ENCODE assay signal across 9 cellular contexts in genomic region chr4:25098964-25099843, GRCh38.
A peak's percentile ranks its signal among the peaks of the same experiment; 100 is the strongest.
DNase-seq lines count a peak whose midpoint lies in the region; ATAC-seq and TF ChIP-seq lines count a peak whose summit lies in the region.
"Had no signal": no experiment of that assay in that cellular context is flagged by ENCODE, and none has a peak within 500 bp of the region (broad histone marks: within the 10 kb centered on the region; RNA-seq: fewer than 3 reads in every experiment).

No MANE protein-coding gene starts in this region.

- H3K4me3 ChIP-seq in epithelial cell of esophagus (ENCODE audit: low read length) (no peak overlapping the region), esophagus muscularis mucosa (no peak overlapping the region)

- H3K4me1 Mint-ChIP-seq in neural crest cell (peaks cover 15% of the 10 kb centered on the region), T-helper 17 cell (no peaks in the 10 kb centered on the region)
- H3K4me1 Mint-ChIP-seq in stimulated activated effector memory CD8-positive, alpha-beta T cell treated with anti-CD3 and anti-CD28 coated beads, Interleukin-12 subunit alpha, Interleukin-12 subunit beta, amount 100 ng/mL, for 72 hours = no peaks in the 10 kb centered on the region

- ATAC-seq in stimulated activated effector memory CD8-positive, alpha-beta T cell treated with anti-CD3 and anti-CD28 coated beads, Interleukin-12 subunit alpha, Interleukin-12 subunit beta, amount 100 ng/mL, for 72 hours = no peak
- ATAC-seq in T-helper 17 cell = no peak
- ATAC-seq: Panc1 had no signal

- no peak for TF ChIP-seq EP300 in esophagus muscularis mucosa (IDR thresholded peaks at IDR 0.05)

- TF ChIP-seq CTCF in epithelial cell of esophagus (IDR thresholded peaks at IDR 0.05; ENCODE audit: insufficient read depth, low read depth, low read length, missing control alignments) (no peak), neural crest cell (conservative IDR thresholded peaks at IDR 0.05) (no peak), esophagus muscularis mucosa (IDR thresholded peaks at IDR 0.05) (no peak)

- no peaks in the 10 kb centered on the region for H3K27me3 ChIP-seq in esophagus muscularis mucosa

- no peaks in the 10 kb centered on the region for H3K27me3 Mint-ChIP-seq in neural crest cell (ENCODE audit: low read depth)
- peaks cover 5% of the 10 kb centered on the region for H3K27me3 Mint-ChIP-seq in T-helper 17 cell

- intact Hi-C loops in esophagus muscularis mucosa (cut with DNase I) = no loop called here

- H3K36me3 ChIP-seq in esophagus muscularis mucosa = no peaks in the 10 kb centered on the region

- no peak for TF ChIP-seq POLR2A in esophagus muscularis mucosa (IDR thresholded peaks at IDR 0.05; ENCODE audit: low read depth)

- peaks cover 12% of the 10 kb centered on the region for H3K9me3 Mint-ChIP-seq in neural crest cell
- peaks cover 6% of the 10 kb centered on the region for H3K9me3 Mint-ChIP-seq in stimulated activated effector memory CD8-positive, alpha-beta T cell treated with anti-CD3 and anti-CD28 coated beads, Interleukin-12 subunit alpha, Interleukin-12 subunit beta, amount 100 ng/mL, for 72 hours

- H3K9me3 ChIP-seq in esophagus muscularis mucosa (no peaks in the 10 kb centered on the region), T-helper 17 cell (ENCODE audit: control insufficient read depth, low read length, poor library complexity, severe bottlenecking) (no peaks in the 10 kb centered on the region)

- peaks cover 7 to 19% (median 10%) of the 10 kb centered on the region in 4 donors for H3K4me1 ChIP-seq in esophagus muscularis mucosa

- H3K27ac Mint-ChIP-seq in neural crest cell (ENCODE audit: unreplicated experiment) (peak overlapping the region; percentile 20), T-helper 17 cell (no peak overlapping the region)
- no peak overlapping the region for H3K27ac Mint-ChIP-seq in stimulated activated effector memory CD8-positive, alpha-beta T cell treated with anti-CD3 and anti-CD28 coated beads, Interleukin-12 subunit alpha, Interleukin-12 subunit beta, amount 100 ng/mL, for 72 hours

- no peak overlapping the region for H3K27ac ChIP-seq in esophagus muscularis mucosa (replicated peaks in 1 of 4)

- peaks cover 2% of the 10 kb centered on the region for H3K36me3 Mint-ChIP-seq in neural crest cell (ENCODE audit: low read depth)
- H3K36me3 Mint-ChIP-seq in stimulated activated effector memory CD8-positive, alpha-beta T cell treated with anti-CD3 and anti-CD28 coated beads, Interleukin-12 subunit alpha, Interleukin-12 subunit beta, amount 100 ng/mL, for 72 hours = peaks cover 7% of the 10 kb centered on the region
- no peaks in the 10 kb centered on the region for H3K36me3 Mint-ChIP-seq in T-helper 17 cell (ENCODE audit: low read depth)

- WGBS in esophagus muscularis mucosa = 45% methylated on average over 10 of the region's 10 CpGs

- DNase-seq in DMS 273 treated with DMSO at 0.1 percent for 48 hours (lab: John Stamatoyannopoulos, UW) (peak; percentile 65), NCI-H2196 treated with DMSO at 0.1 percent for 48 hours (lab: John Stamatoyannopoulos, UW; ENCODE audit: unreplicated experiment) (peak; percentile 68), epithelial cell of esophagus (ENCODE audit: low read depth) (peak; percentile 54), neural crest cell (ENCODE audit: low read depth, low spot score) (no peak), NCI-H2171 (lab: John Stamatoyannopoulos, UW) (no peak), esophagus muscularis mucosa (ENCODE audit: extremely low spot score) (no peak), T-helper 17 cell (no peak)
- no peak for DNase-seq in stimulated activated effector memory CD8-positive, alpha-beta T cell treated with anti-CD3 and anti-CD28 coated beads, Interleukin-12 subunit alpha, Interleukin-12 subunit beta, amount 100 ng/mL, for 72 hours (ENCODE audit: low spot score in 2 of 2)

- H3K4me3 Mint-ChIP-seq in neural crest cell (no peak overlapping the region), T-helper 17 cell (no peak overlapping the region)
- no peak overlapping the region for H3K4me3 Mint-ChIP-seq in stimulated activated effector memory CD8-positive, alpha-beta T cell treated with anti-CD3 and anti-CD28 coated beads, Interleukin-12 subunit alpha, Interleukin-12 subunit beta, amount 100 ng/mL, for 72 hours

Comparison
In these comparisons a context has a peak if more than half of its experiments do, and no peak if none do; other contexts are left out.
1. DNase-seq: peak in DMS 273 treated with DMSO at 0.1 percent for 48 hours (single experiment), NCI-H2196 treated with DMSO at 0.1 percent for 48 hours (single experiment) and epithelial cell of esophagus (single experiment); none in neural crest cell (single experiment), NCI-H2171 (single experiment), esophagus muscularis mucosa (single experiment), stimulated activated effector memory CD8-positive, alpha-beta T cell treated with anti-CD3 and anti-CD28 coated beads, Interleukin-12 subunit alpha, Interleukin-12 subunit beta, amount 100 ng/mL, for 72 hours (0 of 2) and T-helper 17 cell (0 of 3).